Comparison of ENCODE assay signal across 18 cellular contexts in genomic region chr21:44803651-44804050, GRCh38.
DNase-seq lines count a peak whose midpoint lies in the region; ATAC-seq and TF ChIP-seq lines count a peak whose summit lies in the region.
"Had no signal": no experiment of that assay in that cellular context is flagged by ENCODE, and none has a peak within 500 bp of the region (broad histone marks: within the 10 kb centered on the region; RNA-seq: fewer than 3 reads in every experiment).

No MANE protein-coding gene starts in this region.

- H3K9ac ChIP-seq in KMS-11, result no peak overlapping the region

- no peak for TF ChIP-seq CTCF in KMS-11 (conservative IDR thresholded peaks at IDR 0.05; ENCODE audit: low read depth, low read length)

- H3K4me1 Mint-ChIP-seq in activated naive CD4-positive, alpha-beta T cell treated with anti-CD3 and anti-CD28 coated beads, Interleukin-2, amount 50 U/mL, for 24 hours, result peaks cover 40% of the 10 kb centered on the region
- peaks cover 34% of the 10 kb centered on the region for H3K4me1 Mint-ChIP-seq in central memory CD8-positive, alpha-beta T cell
- peaks cover 32% of the 10 kb centered on the region for H3K4me1 Mint-ChIP-seq in stimulated activated memory B cell treated with anti-CD40 and anti-IgM and Interleukin-4, amounts not matched to agents 10 μg/mL and 1 μg/mL and 100 μg/mL, for 72 hours

- H4K20me1 ChIP-seq in KMS-11 (ENCODE audit: insufficient read depth), result peaks cover 17% of the 10 kb centered on the region; the same call in 1 of the 2 replicates

- DNase-seq in activated naive CD4-positive, alpha-beta T cell (lab: John Stamatoyannopoulos, UW), result no peak
- no peak for DNase-seq in central memory CD8-positive, alpha-beta T cell (ENCODE audit: low spot score in 2 of 2)
- DNase-seq in retina (no peak), 8988T (no peak)
- DNase-seq: amniotic stem cell; DMS79; HCEC 1CT; kidney glomerular epithelial cell; NCI-H1694; NCI-H2171; pancreas; stimulated activated CD8-positive, alpha-beta memory T cell treated with anti-CD3 and anti-CD28 coated beads, Interleukin-4, amount 100 ng/mL, for 48 hours; uterus had no signal

- no peak for ATAC-seq in central memory CD8-positive, alpha-beta T cell (replicated peaks; ENCODE audit: extremely low read depth, poor library complexity, severe bottlenecking)
- ATAC-seq in stimulated activated memory B cell treated with anti-CD40 and anti-IgM and Interleukin-4, amounts not matched to agents 10 μg/mL and 1 μg/mL and 100 μg/mL, for 72 hours, result no peak
- no peak for ATAC-seq in HG03378 (IDR thresholded peaks at IDR 0.05; ENCODE audit: unreplicated experiment)
- ATAC-seq: pancreas, sciatic nerve had no signal

- no peak overlapping the region for H2AFZ ChIP-seq in KMS-11 (ENCODE audit: low read depth)

- no peak overlapping the region for H3K27ac ChIP-seq in KMS-11
- H3K27ac ChIP-seq: pancreas, uterus had no signal

- peaks cover 10% of the 10 kb centered on the region for H3K36me3 Mint-ChIP-seq in activated naive CD4-positive, alpha-beta T cell treated with anti-CD3 and anti-CD28 coated beads, Interleukin-2, amount 50 U/mL, for 24 hours
- H3K36me3 Mint-ChIP-seq in central memory CD8-positive, alpha-beta T cell (ENCODE audit: insufficient read depth), result peaks cover 35% of the 10 kb centered on the region
- H3K36me3 Mint-ChIP-seq in stimulated activated memory B cell treated with anti-CD40 and anti-IgM and Interleukin-4, amounts not matched to agents 10 μg/mL and 1 μg/mL and 100 μg/mL, for 72 hours, result peaks cover 40% of the 10 kb centered on the region

- no peaks in the 10 kb centered on the region for H3K9me3 Mint-ChIP-seq in activated naive CD4-positive, alpha-beta T cell treated with anti-CD3 and anti-CD28 coated beads, Interleukin-2, amount 50 U/mL, for 24 hours
- H3K9me3 Mint-ChIP-seq in central memory CD8-positive, alpha-beta T cell, result no peaks in the 10 kb centered on the region
- H3K9me3 Mint-ChIP-seq in stimulated activated memory B cell treated with anti-CD40 and anti-IgM and Interleukin-4, amounts not matched to agents 10 μg/mL and 1 μg/mL and 100 μg/mL, for 72 hours, result no peaks in the 10 kb centered on the region

- peak overlapping the region; percentile 90 for H3K4me3 Mint-ChIP-seq in activated naive CD4-positive, alpha-beta T cell treated with anti-CD3 and anti-CD28 coated beads, Interleukin-2, amount 50 U/mL, for 24 hours
- peak overlapping the region; percentile 89 for H3K4me3 Mint-ChIP-seq in central memory CD8-positive, alpha-beta T cell
- peak overlapping the region; percentile 95 for H3K4me3 Mint-ChIP-seq in stimulated activated memory B cell treated with anti-CD40 and anti-IgM and Interleukin-4, amounts not matched to agents 10 μg/mL and 1 μg/mL and 100 μg/mL, for 72 hours

- peaks cover 25% of the 10 kb centered on the region; the same call in 1 of the 2 replicates for H3K36me3 ChIP-seq in KMS-11 (ENCODE audit: insufficient read depth)
- H3K36me3 ChIP-seq: uterus had no signal

- H3K4me1 ChIP-seq in KMS-11 (ENCODE audit: low read depth, poor library complexity, severe bottlenecking), result peaks cover 30% of the 10 kb centered on the region

- peaks cover 38% of the 10 kb centered on the region for H3K79me2 ChIP-seq in KMS-11 (ENCODE audit: insufficient read depth, low read depth)

- H3K27me3 Mint-ChIP-seq in activated naive CD4-positive, alpha-beta T cell treated with anti-CD3 and anti-CD28 coated beads, Interleukin-2, amount 50 U/mL, for 24 hours, result no peaks in the 10 kb centered on the region
- H3K27me3 Mint-ChIP-seq in central memory CD8-positive, alpha-beta T cell, result no peaks in the 10 kb centered on the region
- H3K27me3 Mint-ChIP-seq in stimulated activated memory B cell treated with anti-CD40 and anti-IgM and Interleukin-4, amounts not matched to agents 10 μg/mL and 1 μg/mL and 100 μg/mL, for 72 hours, result no peaks in the 10 kb centered on the region

- H3K4me2 ChIP-seq in KMS-11, result peak overlapping the region; percentile 66; the same call in 1 of the 2 replicates

- no peaks in the 10 kb centered on the region for H3K27me3 ChIP-seq in KMS-11 (ENCODE audit: insufficient read depth, low read depth)
- H3K27me3 ChIP-seq: pancreas, uterus had no signal

- H3K4me3 ChIP-seq in KMS-11 (IDR thresholded peaks at IDR 0.05; ENCODE audit: insufficient read depth, low read depth, low read length), result no peak overlapping the region
- H3K4me3 ChIP-seq: pancreas, uterus had no signal

- H3K27ac Mint-ChIP-seq in activated naive CD4-positive, alpha-beta T cell treated with anti-CD3 and anti-CD28 coated beads, Interleukin-2, amount 50 U/mL, for 24 hours, result peak overlapping the region; percentile 92
- H3K27ac Mint-ChIP-seq in central memory CD8-positive, alpha-beta T cell (ENCODE audit: low read depth), result no peak overlapping the region
- no peak overlapping the region for H3K27ac Mint-ChIP-seq in stimulated activated memory B cell treated with anti-CD40 and anti-IgM and Interleukin-4, amounts not matched to agents 10 μg/mL and 1 μg/mL and 100 μg/mL, for 72 hours
